9 cellular contexts compared by ENCODE assay signal in genomic region chr2:152863826-152864225, GRCh38.
"Had no signal": no experiment of that assay in that cellular context is flagged by ENCODE, and none has a peak within 500 bp of the region (broad histone marks: within the 10 kb centered on the region; RNA-seq: fewer than 3 reads in every experiment).

No MANE protein-coding gene starts in this region.

- H3K4me3 ChIP-seq: GM23338 had no signal

- ATAC-seq: GM23338 had no signal

- H2AFZ ChIP-seq: GM23338 had no signal

- H3K4me2 ChIP-seq: GM23338, KMS-11 had no signal

- DNase-seq: H9, HCEC 1CT, HFFc6, KBM-7 had no signal

- H3K27ac ChIP-seq: KMS-11 had no signal

- FAIRE-seq: H1, H54, HTR-8/SVneo had no signal

- H3K9ac ChIP-seq: KMS-11 had no signal
